1 cellular context compared by ENCODE assay signal in the genomic region with DNA sequence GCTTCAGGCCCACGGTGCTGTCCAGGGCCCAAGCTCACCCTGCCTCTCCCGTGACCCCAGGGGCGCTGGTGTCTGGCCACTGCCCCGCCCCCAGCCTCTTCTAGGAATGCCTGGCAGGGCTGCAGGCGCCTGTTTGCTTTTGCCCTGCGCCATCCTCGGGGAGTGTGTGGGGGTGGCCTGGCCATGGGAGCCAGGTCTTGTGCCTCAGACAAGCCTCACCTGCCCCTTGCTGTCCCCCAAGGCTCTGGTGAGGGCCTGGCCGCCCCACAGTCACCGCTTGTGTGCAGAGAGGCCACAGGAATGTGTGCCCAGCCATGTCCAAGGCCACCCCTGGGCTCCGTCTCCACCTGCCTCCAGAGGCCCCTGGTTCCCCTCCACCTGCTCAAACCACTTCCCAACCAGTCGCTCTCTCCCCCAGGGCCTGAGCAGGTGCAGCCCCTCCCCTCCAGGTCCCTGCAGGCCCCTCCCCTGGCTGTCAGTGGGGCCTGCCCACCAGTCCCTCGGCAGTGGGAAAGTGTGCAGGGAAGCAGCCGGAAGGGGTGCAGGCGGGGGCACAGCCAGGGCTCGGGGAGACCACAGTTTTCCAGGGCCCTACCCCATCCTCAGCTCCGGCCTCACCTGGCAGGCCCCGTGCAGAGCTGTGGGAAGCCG.
TF ChIP-seq lines count a peak whose summit lies in the region.

No MANE protein-coding gene starts in this region.

TF ChIP-seq in HepG2, 621 proteins besides CTCF, POLR2A, EP300 and RAD21 (continued from another document and continues in another):
- TF ChIP-seq, protein P1, sequence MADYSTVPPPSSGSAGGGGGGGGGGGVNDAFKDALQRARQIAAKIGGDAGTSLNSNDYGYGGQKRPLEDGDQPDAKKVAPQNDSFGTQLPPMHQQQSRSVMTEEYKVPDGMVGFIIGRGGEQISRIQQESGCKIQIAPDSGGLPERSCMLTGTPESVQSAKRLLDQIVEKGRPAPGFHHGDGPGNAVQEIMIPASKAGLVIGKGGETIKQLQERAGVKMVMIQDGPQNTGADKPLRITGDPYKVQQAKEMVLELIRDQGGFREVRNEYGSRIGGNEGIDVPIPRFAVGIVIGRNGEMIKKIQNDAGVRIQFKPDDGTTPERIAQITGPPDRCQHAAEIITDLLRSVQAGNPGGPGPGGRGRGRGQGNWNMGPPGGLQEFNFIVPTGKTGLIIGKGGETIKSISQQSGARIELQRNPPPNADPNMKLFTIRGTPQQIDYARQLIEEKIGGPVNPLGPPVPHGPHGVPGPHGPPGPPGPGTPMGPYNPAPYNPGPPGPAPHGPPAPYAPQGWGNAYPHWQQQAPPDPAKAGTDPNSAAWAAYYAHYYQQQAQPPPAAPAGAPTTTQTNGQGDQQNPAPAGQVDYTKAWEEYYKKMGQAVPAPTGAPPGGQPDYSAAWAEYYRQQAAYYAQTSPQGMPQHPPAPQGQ (CRISPR knock-in tag; IDR thresholded peaks at IDR 0.05; ENCODE audit: borderline replicate concordance): no peak
- TF ChIP-seq, protein P2, sequence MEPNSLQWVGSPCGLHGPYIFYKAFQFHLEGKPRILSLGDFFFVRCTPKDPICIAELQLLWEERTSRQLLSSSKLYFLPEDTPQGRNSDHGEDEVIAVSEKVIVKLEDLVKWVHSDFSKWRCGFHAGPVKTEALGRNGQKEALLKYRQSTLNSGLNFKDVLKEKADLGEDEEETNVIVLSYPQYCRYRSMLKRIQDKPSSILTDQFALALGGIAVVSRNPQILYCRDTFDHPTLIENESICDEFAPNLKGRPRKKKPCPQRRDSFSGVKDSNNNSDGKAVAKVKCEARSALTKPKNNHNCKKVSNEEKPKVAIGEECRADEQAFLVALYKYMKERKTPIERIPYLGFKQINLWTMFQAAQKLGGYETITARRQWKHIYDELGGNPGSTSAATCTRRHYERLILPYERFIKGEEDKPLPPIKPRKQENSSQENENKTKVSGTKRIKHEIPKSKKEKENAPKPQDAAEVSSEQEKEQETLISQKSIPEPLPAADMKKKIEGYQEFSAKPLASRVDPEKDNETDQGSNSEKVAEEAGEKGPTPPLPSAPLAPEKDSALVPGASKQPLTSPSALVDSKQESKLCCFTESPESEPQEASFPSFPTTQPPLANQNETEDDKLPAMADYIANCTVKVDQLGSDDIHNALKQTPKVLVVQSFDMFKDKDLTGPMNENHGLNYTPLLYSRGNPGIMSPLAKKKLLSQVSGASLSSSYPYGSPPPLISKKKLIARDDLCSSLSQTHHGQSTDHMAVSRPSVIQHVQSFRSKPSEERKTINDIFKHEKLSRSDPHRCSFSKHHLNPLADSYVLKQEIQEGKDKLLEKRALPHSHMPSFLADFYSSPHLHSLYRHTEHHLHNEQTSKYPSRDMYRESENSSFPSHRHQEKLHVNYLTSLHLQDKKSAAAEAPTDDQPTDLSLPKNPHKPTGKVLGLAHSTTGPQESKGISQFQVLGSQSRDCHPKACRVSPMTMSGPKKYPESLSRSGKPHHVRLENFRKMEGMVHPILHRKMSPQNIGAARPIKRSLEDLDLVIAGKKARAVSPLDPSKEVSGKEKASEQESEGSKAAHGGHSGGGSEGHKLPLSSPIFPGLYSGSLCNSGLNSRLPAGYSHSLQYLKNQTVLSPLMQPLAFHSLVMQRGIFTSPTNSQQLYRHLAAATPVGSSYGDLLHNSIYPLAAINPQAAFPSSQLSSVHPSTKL (CRISPR knock-in tag; IDR thresholded peaks at IDR 0.05): peak; percentile 54
- peak; percentile 98 for TF ChIP-seq BCL6 (CRISPR knock-in tag; IDR thresholded peaks at IDR 0.05)
- TF ChIP-seq, protein P3, sequence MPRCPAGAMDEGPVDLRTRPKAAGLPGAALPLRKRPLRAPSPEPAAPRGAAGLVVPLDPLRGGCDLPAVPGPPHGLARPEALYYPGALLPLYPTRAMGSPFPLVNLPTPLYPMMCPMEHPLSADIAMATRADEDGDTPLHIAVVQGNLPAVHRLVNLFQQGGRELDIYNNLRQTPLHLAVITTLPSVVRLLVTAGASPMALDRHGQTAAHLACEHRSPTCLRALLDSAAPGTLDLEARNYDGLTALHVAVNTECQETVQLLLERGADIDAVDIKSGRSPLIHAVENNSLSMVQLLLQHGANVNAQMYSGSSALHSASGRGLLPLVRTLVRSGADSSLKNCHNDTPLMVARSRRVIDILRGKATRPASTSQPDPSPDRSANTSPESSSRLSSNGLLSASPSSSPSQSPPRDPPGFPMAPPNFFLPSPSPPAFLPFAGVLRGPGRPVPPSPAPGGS (CRISPR knock-in tag; IDR thresholded peaks at IDR 0.05): no peak
- TF ChIP-seq ZNF343 (CRISPR knock-in tag; IDR thresholded peaks at IDR 0.05): no peak
- TF ChIP-seq, protein P4, sequence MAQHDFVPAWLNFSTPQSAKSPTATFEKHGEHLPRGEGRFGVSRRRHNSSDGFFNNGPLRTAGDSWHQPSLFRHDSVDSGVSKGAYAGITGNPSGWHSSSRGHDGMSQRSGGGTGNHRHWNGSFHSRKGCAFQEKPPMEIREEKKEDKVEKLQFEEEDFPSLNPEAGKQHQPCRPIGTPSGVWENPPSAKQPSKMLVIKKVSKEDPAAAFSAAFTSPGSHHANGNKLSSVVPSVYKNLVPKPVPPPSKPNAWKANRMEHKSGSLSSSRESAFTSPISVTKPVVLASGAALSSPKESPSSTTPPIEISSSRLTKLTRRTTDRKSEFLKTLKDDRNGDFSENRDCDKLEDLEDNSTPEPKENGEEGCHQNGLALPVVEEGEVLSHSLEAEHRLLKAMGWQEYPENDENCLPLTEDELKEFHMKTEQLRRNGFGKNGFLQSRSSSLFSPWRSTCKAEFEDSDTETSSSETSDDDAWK (CRISPR knock-in tag; IDR thresholded peaks at IDR 0.05): no peak
- peak; percentile 50; the same call in 1 of the 2 replicates for TF ChIP-seq THAP11 (CRISPR knock-in tag; IDR thresholded peaks at IDR 0.05)
- TF ChIP-seq WIZ (CRISPR knock-in tag; IDR thresholded peaks at IDR 0.05): 0 out of 2 replicates have a peak, but pooled peaks have one; percentile 51
- TF ChIP-seq ZNF263 (CRISPR knock-in tag; IDR thresholded peaks at IDR 0.05): no peak
- no peak for TF ChIP-seq ZNF124 (CRISPR knock-in tag; IDR thresholded peaks at IDR 0.05)
- TF ChIP-seq, protein P5, sequence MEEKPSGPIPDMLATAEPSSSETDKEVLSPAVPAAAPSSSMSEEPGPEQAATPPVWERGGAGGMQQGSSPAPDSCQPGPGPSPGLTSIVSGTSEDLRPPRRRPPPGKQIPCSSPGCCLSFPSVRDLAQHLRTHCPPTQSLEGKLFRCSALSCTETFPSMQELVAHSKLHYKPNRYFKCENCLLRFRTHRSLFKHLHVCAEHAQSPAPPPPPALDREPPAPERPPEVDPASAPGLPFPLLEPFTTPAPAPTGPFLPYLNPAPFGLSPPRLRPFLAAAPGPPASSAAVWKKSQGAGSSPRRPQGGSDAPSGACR (CRISPR knock-in tag; IDR thresholded peaks at IDR 0.05): 0 out of 2 replicates have a peak, but pooled peaks have one; percentile 51
- TF ChIP-seq ZNF839 (CRISPR knock-in tag; IDR thresholded peaks at IDR 0.05; ENCODE audit: borderline replicate concordance): no peak
- TF ChIP-seq KDM6A (CRISPR knock-in tag; IDR thresholded peaks at IDR 0.05; ENCODE audit: low read depth): peak; percentile 88
- no peak; the same call in 1 of the 2 replicates for TF ChIP-seq TSC22D2 (CRISPR knock-in tag; IDR thresholded peaks at IDR 0.05; ENCODE audit: borderline replicate concordance)
- TF ChIP-seq, protein P6, sequence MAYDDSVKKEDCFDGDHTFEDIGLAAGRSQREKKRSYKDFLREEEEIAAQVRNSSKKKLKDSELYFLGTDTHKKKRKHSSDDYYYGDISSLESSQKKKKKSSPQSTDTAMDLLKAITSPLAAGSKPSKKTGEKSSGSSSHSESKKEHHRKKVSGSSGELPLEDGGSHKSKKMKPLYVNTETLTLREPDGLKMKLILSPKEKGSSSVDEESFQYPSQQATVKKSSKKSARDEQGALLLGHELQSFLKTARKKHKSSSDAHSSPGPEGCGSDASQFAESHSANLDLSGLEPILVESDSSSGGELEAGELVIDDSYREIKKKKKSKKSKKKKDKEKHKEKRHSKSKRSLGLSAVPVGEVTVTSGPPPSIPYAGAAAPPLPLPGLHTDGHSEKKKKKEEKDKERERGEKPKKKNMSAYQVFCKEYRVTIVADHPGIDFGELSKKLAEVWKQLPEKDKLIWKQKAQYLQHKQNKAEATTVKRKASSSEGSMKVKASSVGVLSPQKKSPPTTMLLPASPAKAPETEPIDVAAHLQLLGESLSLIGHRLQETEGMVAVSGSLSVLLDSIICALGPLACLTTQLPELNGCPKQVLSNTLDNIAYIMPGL (CRISPR knock-in tag; IDR thresholded peaks at IDR 0.05; ENCODE audit: borderline replicate concordance in 1 of 2, low read depth in 1 of 2): no peak; a peak in 1 of 4 replicates
- TF ChIP-seq, protein P7, sequence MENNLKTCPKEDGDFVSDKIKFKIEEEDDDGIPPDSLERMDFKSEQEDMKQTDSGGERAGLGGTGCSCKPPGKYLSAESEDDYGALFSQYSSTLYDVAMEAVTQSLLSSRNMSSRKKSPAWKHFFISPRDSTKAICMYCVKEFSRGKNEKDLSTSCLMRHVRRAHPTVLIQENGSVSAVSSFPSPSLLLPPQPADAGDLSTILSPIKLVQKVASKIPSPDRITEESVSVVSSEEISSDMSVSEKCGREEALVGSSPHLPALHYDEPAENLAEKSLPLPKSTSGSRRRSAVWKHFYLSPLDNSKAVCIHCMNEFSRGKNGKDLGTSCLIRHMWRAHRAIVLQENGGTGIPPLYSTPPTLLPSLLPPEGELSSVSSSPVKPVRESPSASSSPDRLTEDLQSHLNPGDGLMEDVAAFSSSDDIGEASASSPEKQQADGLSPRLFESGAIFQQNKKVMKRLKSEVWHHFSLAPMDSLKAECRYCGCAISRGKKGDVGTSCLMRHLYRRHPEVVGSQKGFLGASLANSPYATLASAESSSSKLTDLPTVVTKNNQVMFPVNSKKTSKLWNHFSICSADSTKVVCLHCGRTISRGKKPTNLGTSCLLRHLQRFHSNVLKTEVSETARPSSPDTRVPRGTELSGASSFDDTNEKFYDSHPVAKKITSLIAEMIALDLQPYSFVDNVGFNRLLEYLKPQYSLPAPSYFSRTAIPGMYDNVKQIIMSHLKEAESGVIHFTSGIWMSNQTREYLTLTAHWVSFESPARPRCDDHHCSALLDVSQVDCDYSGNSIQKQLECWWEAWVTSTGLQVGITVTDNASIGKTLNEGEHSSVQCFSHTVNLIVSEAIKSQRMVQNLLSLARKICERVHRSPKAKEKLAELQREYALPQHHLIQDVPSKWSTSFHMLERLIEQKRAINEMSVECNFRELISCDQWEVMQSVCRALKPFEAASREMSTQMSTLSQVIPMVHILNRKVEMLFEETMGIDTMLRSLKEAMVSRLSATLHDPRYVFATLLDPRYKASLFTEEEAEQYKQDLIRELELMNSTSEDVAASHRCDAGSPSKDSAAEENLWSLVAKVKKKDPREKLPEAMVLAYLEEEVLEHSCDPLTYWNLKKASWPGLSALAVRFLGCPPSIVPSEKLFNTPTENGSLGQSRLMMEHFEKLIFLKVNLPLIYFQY (CRISPR knock-in tag; IDR thresholded peaks at IDR 0.05; ENCODE audit: borderline replicate concordance): no peak
- no peak for TF ChIP-seq HNF4A (CRISPR knock-in tag; IDR thresholded peaks at IDR 0.05)
- TF ChIP-seq, protein P8, sequence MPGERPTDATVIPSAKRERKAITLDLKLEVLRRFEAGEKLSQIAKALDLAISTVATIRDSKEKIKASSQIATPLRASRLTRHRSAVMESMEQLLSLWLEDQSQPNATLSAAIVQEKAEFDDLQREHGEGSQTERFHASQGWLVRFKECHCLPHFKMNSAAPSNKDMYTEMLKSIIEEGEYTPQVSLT (CRISPR knock-in tag; IDR thresholded peaks at IDR 0.05; ENCODE audit: borderline replicate concordance, low read depth): no peak
- TF ChIP-seq ATM (IDR thresholded peaks at IDR 0.05; ENCODE audit: borderline replicate concordance): no peak
- TF ChIP-seq ZNF333 (CRISPR knock-in tag; IDR thresholded peaks at IDR 0.05; ENCODE audit: borderline replicate concordance): 0 out of 2 replicates have a peak, but pooled peaks have one; percentile 82
- no peak for TF ChIP-seq SRSF4 (IDR thresholded peaks at IDR 0.05; ENCODE audit: low read depth, low read length, poor library complexity, severe bottlenecking)
- no peak for TF ChIP-seq CC2D1A (CRISPR knock-in tag; IDR thresholded peaks at IDR 0.05)
- TF ChIP-seq ZSCAN31 (CRISPR knock-in tag; IDR thresholded peaks at IDR 0.05; ENCODE audit: low read depth): no peak
- no peak for TF ChIP-seq ZNF746 (CRISPR knock-in tag; IDR thresholded peaks at IDR 0.05)
- TF ChIP-seq CBX5 (CRISPR knock-in tag; IDR thresholded peaks at IDR 0.05; ENCODE audit: borderline replicate concordance): peak; percentile 48; the same call in 1 of the 2 replicates
